In the genomic region with DNA sequence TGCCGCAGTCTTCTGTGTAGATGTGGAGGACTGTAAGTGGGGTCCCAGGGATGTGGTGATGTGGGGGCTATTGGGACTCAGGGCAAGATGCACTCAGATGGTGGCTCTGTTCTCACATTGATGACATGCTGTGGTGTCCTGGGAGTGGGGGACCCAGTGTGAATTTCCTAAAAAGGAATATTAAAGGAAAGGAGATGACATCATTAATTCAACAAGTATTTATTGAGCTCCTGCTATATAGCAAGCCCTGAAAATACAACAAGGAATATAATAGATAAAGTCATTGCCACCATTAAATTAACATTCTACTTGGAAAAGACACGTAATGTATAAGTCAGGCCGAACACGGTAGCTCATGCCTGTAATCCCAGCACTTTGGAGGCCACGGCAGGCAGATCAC, we compare ENCODE assay signal across 15 cellular contexts.
DNase-seq lines count a peak whose midpoint lies in the region; ATAC-seq and TF ChIP-seq lines count a peak whose summit lies in the region.
"Had no signal": no experiment of that assay in that cellular context is flagged by ENCODE, and none has a peak within 500 bp of the region (broad histone marks: within the 10 kb centered on the region; RNA-seq: fewer than 3 reads in every experiment).

No MANE protein-coding gene starts in this region.

- H3K4me1 Mint-ChIP-seq in chondrocyte (ENCODE audit: low read depth): no peaks in the 10 kb centered on the region
- H3K4me1 Mint-ChIP-seq: CD4-positive, alpha-beta memory T cell had no signal

- H3K36me3 Mint-ChIP-seq in chondrocyte (ENCODE audit: low read depth): no peaks in the 10 kb centered on the region
- H3K36me3 Mint-ChIP-seq: CD4-positive, alpha-beta memory T cell had no signal

- H3K4me1 ChIP-seq in body of pancreas: no peaks in the 10 kb centered on the region
- H3K4me1 ChIP-seq: HAP-1 had no signal

- no peaks in the 10 kb centered on the region for H3K9me3 ChIP-seq in body of pancreas
- H3K9me3 ChIP-seq: HAP-1 had no signal

- no peaks in the 10 kb centered on the region for H3K36me3 ChIP-seq in body of pancreas (replicated peaks in 1 of 2; ENCODE audit: insufficient read depth in 1 of 2, low read depth in 2 of 2)
- H3K36me3 ChIP-seq: HAP-1 had no signal

- TF ChIP-seq CTCF in chondrocyte (IDR thresholded peaks at IDR 0.05): no peak
- no peak for TF ChIP-seq CTCF in body of pancreas (IDR thresholded peaks at IDR 0.05)

- DNase-seq in chondrocyte (ENCODE audit: low spot score) (peak; percentile 11), mesenteric fat pad (ENCODE audit: low spot score) (peak; percentile 26), posterior vena cava (ENCODE audit: low spot score) (peak; percentile 26), hepatic stellate cell (ENCODE audit: low spot score) (no peak), NCI-H1092 (lab: John Stamatoyannopoulos, UW) (no peak), body of pancreas (no peak)
- DNase-seq: C1 segment of cervical spinal cord; Calu3; CD4-positive, alpha-beta memory T cell; COR-L47; DMS53; DMS79 treated with DMSO at 0.1 percent for 48 hours; GF-D8; GOT3 had no signal

- 91 to 94% methylated on average over 5 of the region's 5 CpGs for WGBS in body of pancreas, 2 donors

- TF ChIP-seq POLR2A in body of pancreas (IDR thresholded peaks at IDR 0.05): no peak

- no peak overlapping the region for H3K27ac ChIP-seq in body of pancreas

- peaks cover 42% of the 10 kb centered on the region for H3K27me3 Mint-ChIP-seq in chondrocyte (ENCODE audit: low read depth)

- no peaks in the 10 kb centered on the region for H3K27me3 ChIP-seq in body of pancreas

- H3K27ac Mint-ChIP-seq in chondrocyte (ENCODE audit: unreplicated experiment): no peak overlapping the region
- H3K27ac Mint-ChIP-seq: CD4-positive, alpha-beta memory T cell had no signal

- no peak for ATAC-seq in body of pancreas

- peaks cover 6% of the 10 kb centered on the region for H3K9me3 Mint-ChIP-seq in chondrocyte (ENCODE audit: low read depth)

- H3K4me3 Mint-ChIP-seq in chondrocyte (ENCODE audit: unreplicated experiment): no peak overlapping the region
- H3K4me3 Mint-ChIP-seq: CD4-positive, alpha-beta memory T cell had no signal

- H3K4me3 ChIP-seq in body of pancreas: no peak overlapping the region
- H3K4me3 ChIP-seq: HAP-1 had no signal

- intact Hi-C loops in posterior vena cava (cut with DNase I) (no loop called here), body of pancreas (cut with DNase I) (no loop called here)

Comparison
In these comparisons a context has a peak if more than half of its experiments do, and no peak if none do; other contexts are left out.
1. DNase-seq: peak in chondrocyte (single experiment), mesenteric fat pad (single experiment) and posterior vena cava (single experiment); none in hepatic stellate cell (single experiment), NCI-H1092 (single experiment) and body of pancreas (0 of 4).